Comparison of ENCODE assay signal across 22 cellular contexts in the genomic region with DNA sequence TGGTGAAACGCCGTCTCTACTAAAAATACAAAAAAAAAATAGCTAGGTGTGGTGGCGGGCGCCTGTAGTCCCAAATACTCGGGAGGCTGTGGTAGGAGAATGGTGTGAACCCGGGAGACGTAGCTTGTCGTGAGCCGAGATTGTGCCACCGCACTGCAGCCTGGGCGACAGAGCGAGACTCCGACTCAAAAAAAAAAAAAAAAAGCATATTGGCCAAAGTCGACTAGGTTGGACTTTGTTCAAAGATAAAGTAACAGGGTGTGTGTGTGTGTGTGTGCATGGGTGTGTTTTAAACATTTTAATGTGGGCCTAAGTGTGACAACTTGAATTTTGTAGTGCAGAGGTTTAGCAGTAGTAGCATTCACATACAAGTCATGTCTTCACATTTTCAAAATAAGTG.
"Had no signal": no experiment of that assay in that cellular context is flagged by ENCODE, and none has a peak within 500 bp of the region (broad histone marks: within the 10 kb centered on the region; RNA-seq: fewer than 3 reads in every experiment).

No MANE protein-coding gene starts in this region.

- ATAC-seq: activated T-helper 17 cell treated with anti-CD3 and anti-CD28 coated beads, Interleukin-2, amount 50 U/mL, for 72 hours; PC-3; T-helper 17 cell had no signal

- H3K27ac ChIP-seq: KMS-11 had no signal

- H3K4me2 ChIP-seq: KMS-11 had no signal

- DNase-seq: activated B cell treated with CpG ODN at 0.5 μM for 24 hours; activated CD4-positive, alpha-beta memory T cell treated with anti-CD3 and anti-CD28 coated beads, Interleukin-2, amount 10 ng/mL, durations not matched to agents 7 days and 5 days; activated CD4-positive, alpha-beta T cell treated with anti-CD3 and anti-CD28 coated beads, Interleukin-2, amount 10 ng/mL, durations not matched to agents 7 days and 5 days; activated gamma-delta T cell; activated naive CD4-positive, alpha-beta T cell treated with anti-CD3 and anti-CD28 coated beads for 36 hours; activated T-cell treated with anti-CD3 and anti-CD28 coated beads for 4 hours; activated T-cell treated with anti-CD3 and anti-CD28 coated beads, Interleukin-2, amount 50 U/mL, for 48 hours; amygdala; IMR-90; NCI-H1092 treated with DMSO at 0.1 percent for 48 hours; NCI-H1417 treated with DMSO at 0.1 percent for 48 hours; NCI-H1694; NCI-H2029 treated with DMSO at 0.1 percent for 48 hours; NCI-H345; NCI-H510A; NCI-H69; PC-3; SIG-M5; T-helper 17 cell; T-helper 9 cell had no signal
